In genomic region chr16:88811850-88812736, GRCh38 we compare ENCODE assay signal across 1 cellular context.
A peak's percentile ranks its signal among the peaks of the same experiment; 100 is the strongest.
TF ChIP-seq lines count a peak whose summit lies in the region.

Gene APRT, minus strand, starts transcription at chr16:88811928. Its CDS starts 29 bp downstream, at chr16:88811899.

TF ChIP-seq in HepG2, 621 proteins besides CTCF, POLR2A, EP300 and RAD21 (continued from another document and continues in another):
- TF ChIP-seq MYNN (CRISPR knock-in tag; IDR thresholded peaks at IDR 0.05; ENCODE audit: low read depth) = no peak
- no peak for TF ChIP-seq CEBPZ (IDR thresholded peaks at IDR 0.05; ENCODE audit: low read length)
- peak; percentile 18 for TF ChIP-seq BORCS8-MEF2B (CRISPR knock-in tag; IDR thresholded peaks at IDR 0.05)
- no peak; the same call in 1 of the 2 replicates for TF ChIP-seq REXO4 (CRISPR knock-in tag; IDR thresholded peaks at IDR 0.05; ENCODE audit: borderline replicate concordance)
- no peak for TF ChIP-seq SIN3B (IDR thresholded peaks at IDR 0.05; ENCODE audit: low read length)
- TF ChIP-seq ZNF263 (CRISPR knock-in tag; IDR thresholded peaks at IDR 0.05) = no peak
- 0 out of 2 replicates have a peak, but pooled peaks have one; percentile 43 for TF ChIP-seq TSC22D2 (CRISPR knock-in tag; IDR thresholded peaks at IDR 0.05; ENCODE audit: borderline replicate concordance)
- no peak for TF ChIP-seq PCBP2 (optimal IDR thresholded peaks at IDR 0.05; ENCODE audit: low read depth, low read length, poor library complexity, severe bottlenecking)
- no peak for TF ChIP-seq ZNF672 (CRISPR knock-in tag; IDR thresholded peaks at IDR 0.05)
- TF ChIP-seq ATM (IDR thresholded peaks at IDR 0.05; ENCODE audit: borderline replicate concordance) = no peak
- TF ChIP-seq SP4 (CRISPR knock-in tag; IDR thresholded peaks at IDR 0.05) = peak; percentile 90
- peak; percentile 28; the same call in 1 of the 2 replicates for TF ChIP-seq SNAI1 (CRISPR knock-in tag; IDR thresholded peaks at IDR 0.05; ENCODE audit: borderline replicate concordance)
- peak; percentile 48; the same call in 1 of the 2 replicates for TF ChIP-seq ZNF513 (CRISPR knock-in tag; conservative IDR thresholded peaks at IDR 0.05)
- TF ChIP-seq ZBTB39 (CRISPR knock-in tag; IDR thresholded peaks at IDR 0.05) = no peak; the same call in 1 of the 2 replicates
- TF ChIP-seq NFYB (CRISPR knock-in tag; IDR thresholded peaks at IDR 0.05) = peak; percentile 10; the same call in 1 of the 2 replicates
- TF ChIP-seq ZNF484 (CRISPR knock-in tag; IDR thresholded peaks at IDR 0.05; ENCODE audit: borderline replicate concordance, low read depth) = no peak
- no peak; the same call in 1 of the 2 replicates for TF ChIP-seq DRAP1 (CRISPR knock-in tag; IDR thresholded peaks at IDR 0.05)
- TF ChIP-seq CCAR2 (optimal IDR thresholded peaks at IDR 0.05; ENCODE audit: low read depth, low read length) = no peak
- no peak; the same call in 1 of the 2 replicates for TF ChIP-seq ETV6 (CRISPR knock-in tag; conservative IDR thresholded peaks at IDR 0.05)
- peak; percentile 74; the same call in 1 of the 2 replicates for TF ChIP-seq ZNF431 (CRISPR knock-in tag; IDR thresholded peaks at IDR 0.05; ENCODE audit: borderline replicate concordance, low read depth)
- no peak for TF ChIP-seq HNRNPL (IDR thresholded peaks at IDR 0.05; ENCODE audit: low read depth, low read length)
- peak; percentile 96 for TF ChIP-seq ZNF556 (CRISPR knock-in tag; IDR thresholded peaks at IDR 0.05; ENCODE audit: borderline replicate concordance)
- TF ChIP-seq ZNF414 (CRISPR knock-in tag; IDR thresholded peaks at IDR 0.05) = peak; percentile 87; the same call in 1 of the 2 replicates
- peak; percentile 72; the same call in 1 of the 2 replicates for TF ChIP-seq ZNF788 (CRISPR knock-in tag; IDR thresholded peaks at IDR 0.05; ENCODE audit: borderline replicate concordance)
- TF ChIP-seq BRF2 (CRISPR knock-in tag; IDR thresholded peaks at IDR 0.05) = peak; percentile 45; the same call in 1 of the 2 replicates
- peak; percentile 53; the same call in 1 of the 2 replicates for TF ChIP-seq MIXL1 (CRISPR knock-in tag; IDR thresholded peaks at IDR 0.05)
- 0 out of 2 replicates have a peak, but pooled peaks have one; percentile 47 for TF ChIP-seq ZNF260 (CRISPR knock-in tag; IDR thresholded peaks at IDR 0.05; ENCODE audit: borderline replicate concordance, low read depth)
- no peak for TF ChIP-seq SIX1 (CRISPR knock-in tag; IDR thresholded peaks at IDR 0.05; ENCODE audit: borderline replicate concordance)
- TF ChIP-seq THYN1 (CRISPR knock-in tag; IDR thresholded peaks at IDR 0.05; ENCODE audit: borderline replicate concordance, low read depth) = no peak; the same call in 1 of the 2 replicates
- TF ChIP-seq SMAD1 (CRISPR knock-in tag; IDR thresholded peaks at IDR 0.05; ENCODE audit: borderline replicate concordance, low read depth) = 0 out of 2 replicates have a peak, but pooled peaks have one; percentile 59
- TF ChIP-seq KLF16 (CRISPR knock-in tag; IDR thresholded peaks at IDR 0.05) = peak; percentile 35 to 57; a peak in 1 of 4 replicates
- TF ChIP-seq SNRNP70 (IDR thresholded peaks at IDR 0.05; ENCODE audit: low read depth, low read length) = no peak
- TF ChIP-seq ZXDC (CRISPR knock-in tag; IDR thresholded peaks at IDR 0.05) = peak; percentile 16; the same call in 1 of the 2 replicates
- TF ChIP-seq KMT2B (CRISPR knock-in tag; IDR thresholded peaks at IDR 0.05) = no peak; the same call in 1 of the 2 replicates
- TF ChIP-seq CREB1 (IDR thresholded peaks at IDR 0.05) = no peak
- no peak for TF ChIP-seq CREB1 (CRISPR knock-in tag; IDR thresholded peaks at IDR 0.05)
- TF ChIP-seq ZNF639 (CRISPR knock-in tag; conservative IDR thresholded peaks at IDR 0.05) = peak; percentile 73
- peak; percentile 78; the same call in 1 of the 2 replicates for TF ChIP-seq ZNF296 (CRISPR knock-in tag; conservative IDR thresholded peaks at IDR 0.05)
- TF ChIP-seq TAF15 (IDR thresholded peaks at IDR 0.05; ENCODE audit: low read depth, low read length, poor library complexity, severe bottlenecking) = no peak
- peak; percentile 58; the same call in 1 of the 2 replicates for TF ChIP-seq ELF4 (CRISPR knock-in tag; IDR thresholded peaks at IDR 0.05; ENCODE audit: borderline replicate concordance)
- peak; percentile 23 for TF ChIP-seq IRF2 (CRISPR knock-in tag; IDR thresholded peaks at IDR 0.05)
- TF ChIP-seq FOXK1 (CRISPR knock-in tag; IDR thresholded peaks at IDR 0.05; ENCODE audit: borderline replicate concordance, low read depth) = no peak; the same call in 1 of the 2 replicates
- no peak for TF ChIP-seq SRSF9 (IDR thresholded peaks at IDR 0.05; ENCODE audit: borderline replicate concordance, insufficient read depth, low read depth, low read length, poor library complexity, severe bottlenecking)
- TF ChIP-seq ZNF274 (CRISPR knock-in tag; IDR thresholded peaks at IDR 0.05) = peak; percentile 79; the same call in 1 of the 2 replicates
- TF ChIP-seq MYPOP (CRISPR knock-in tag; IDR thresholded peaks at IDR 0.05) = peak; percentile 92
- peak; percentile 7; the same call in 1 of the 2 replicates for TF ChIP-seq ARHGAP35 (CRISPR knock-in tag; IDR thresholded peaks at IDR 0.05; ENCODE audit: borderline replicate concordance)
- peak; percentile 95 for TF ChIP-seq ZNF598 (CRISPR knock-in tag; IDR thresholded peaks at IDR 0.05; ENCODE audit: borderline replicate concordance)
